ENCODE assay signal across 1 cellular context in the genomic region with DNA sequence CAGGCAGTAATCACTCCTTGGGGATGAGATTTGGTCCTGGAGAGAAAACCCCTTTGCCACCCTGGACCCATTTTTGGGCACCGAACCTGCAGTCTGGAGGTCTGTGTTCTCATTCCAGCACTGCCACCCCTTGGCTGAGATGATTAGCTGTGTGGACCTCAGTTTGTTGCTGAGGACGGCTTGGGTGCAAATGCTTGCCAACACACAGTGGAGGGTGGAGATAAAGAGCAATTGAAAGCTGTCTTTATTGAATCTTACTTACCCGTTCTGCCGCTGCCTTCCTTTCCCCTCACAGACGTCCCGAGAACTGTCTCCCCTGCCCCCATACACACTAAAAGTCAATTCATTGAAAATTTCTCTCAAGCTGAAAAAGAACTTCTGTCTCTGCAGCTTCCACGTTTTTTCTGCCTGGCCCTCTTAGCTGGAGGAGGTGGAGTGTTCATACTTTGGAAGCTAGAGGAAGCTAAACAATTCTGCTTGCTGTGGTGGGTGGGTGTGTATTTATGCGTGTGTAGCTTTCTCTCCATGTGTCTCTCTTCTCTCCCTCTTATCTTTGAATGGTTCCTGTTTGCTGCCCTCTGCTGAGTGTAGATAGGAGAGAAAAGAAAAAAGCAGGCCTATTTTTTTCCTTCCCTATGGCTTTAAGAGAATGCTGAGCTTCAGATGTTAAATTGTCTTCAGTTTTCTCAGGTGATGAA.
TF ChIP-seq lines count a peak whose summit lies in the region.

No MANE protein-coding gene starts in this region.

TF ChIP-seq in K562, 482 proteins besides CTCF, POLR2A, EP300 and RAD21 (continued from another document and continues in another):
- TF ChIP-seq ZBTB49 (CRISPR knock-in tag; IDR thresholded peaks at IDR 0.05; ENCODE audit: borderline replicate concordance) (no peak), ZNF165 (CRISPR knock-in tag; IDR thresholded peaks at IDR 0.05; ENCODE audit: borderline replicate concordance) (no peak), SRSF9 (IDR thresholded peaks at IDR 0.05; ENCODE audit: borderline replicate concordance, low read depth, low read length) (no peak), HOMEZ (CRISPR knock-in tag; IDR thresholded peaks at IDR 0.05) (no peak), ZNF551 (CRISPR knock-in tag; IDR thresholded peaks at IDR 0.05) (no peak), CEBPB (tag; IDR thresholded peaks at IDR 0.05) (no peak), ZNF717 (CRISPR knock-in tag; IDR thresholded peaks at IDR 0.05) (no peak), ZFX (CRISPR knock-in tag; IDR thresholded peaks at IDR 0.05) (no peak), PREB (CRISPR knock-in tag; IDR thresholded peaks at IDR 0.05) (no peak), ZNF23 (CRISPR knock-in tag; IDR thresholded peaks at IDR 0.05) (no peak), ELK1 (CRISPR knock-in tag; IDR thresholded peaks at IDR 0.05) (no peak), ZNF444 (CRISPR knock-in tag; IDR thresholded peaks at IDR 0.05) (no peak; the same call in 1 of the 2 replicates), ZZZ3 (IDR thresholded peaks at IDR 0.05) (no peak), MYC (IDR thresholded peaks at IDR 0.05; ENCODE audit: low read depth, low read length) (peak; percentile 88), MYC (CRISPR knock-in tag; IDR thresholded peaks at IDR 0.05; ENCODE audit: borderline replicate concordance, low read depth) (no peak), ZNF197 (CRISPR knock-in tag; IDR thresholded peaks at IDR 0.05; ENCODE audit: low read depth) (no peak), TBP (optimal IDR thresholded peaks at IDR 0.05; ENCODE audit: low read depth, low read length) (peak; percentile 51), ATF7 (IDR thresholded peaks at IDR 0.05) (no peak; the same call in 1 of the 2 replicates), KDM1A (IDR thresholded peaks at IDR 0.05) (peak; percentile 75 to 78), ZNF785 (CRISPR knock-in tag; IDR thresholded peaks at IDR 0.05) (no peak), CBX8 (IDR thresholded peaks at IDR 0.05; ENCODE audit: borderline replicate concordance, extremely low read depth, low read depth, low read length, poor library complexity, severe bottlenecking) (no peak), POU5F1 (IDR thresholded peaks at IDR 0.05; ENCODE audit: borderline replicate concordance, low read depth, low read length, partially characterized antibody) (no peak), PTTG1 (tag; IDR thresholded peaks at IDR 0.05; ENCODE audit: low read depth) (no peak), CTBP1 (IDR thresholded peaks at IDR 0.05; ENCODE audit: borderline replicate concordance) (no peak; the same call in 1 of the 2 replicates), CBFA2T3 (IDR thresholded peaks at IDR 0.05) (peak; percentile 96), BCLAF1 (IDR thresholded peaks at IDR 0.05; ENCODE audit: borderline replicate concordance in 1 of 2, control insufficient read depth in 1 of 2, low read depth in 2 of 2, low read length in 1 of 2) (no peak), ZFP1 (CRISPR knock-in tag; IDR thresholded peaks at IDR 0.05) (no peak), NELFE (IDR thresholded peaks at IDR 0.05; ENCODE audit: insufficient read depth, insufficient read length) (no peak), TFE3 (CRISPR knock-in tag; IDR thresholded peaks at IDR 0.05) (no peak), SAFB2 (IDR thresholded peaks at IDR 0.05; ENCODE audit: borderline replicate concordance, low read depth, low read length, severe bottlenecking) (no peak), FIP1L1 (IDR thresholded peaks at IDR 0.05; ENCODE audit: low read depth, low read length, poor library complexity, severe bottlenecking) (no peak)
- TF ChIP-seq, protein P1, sequence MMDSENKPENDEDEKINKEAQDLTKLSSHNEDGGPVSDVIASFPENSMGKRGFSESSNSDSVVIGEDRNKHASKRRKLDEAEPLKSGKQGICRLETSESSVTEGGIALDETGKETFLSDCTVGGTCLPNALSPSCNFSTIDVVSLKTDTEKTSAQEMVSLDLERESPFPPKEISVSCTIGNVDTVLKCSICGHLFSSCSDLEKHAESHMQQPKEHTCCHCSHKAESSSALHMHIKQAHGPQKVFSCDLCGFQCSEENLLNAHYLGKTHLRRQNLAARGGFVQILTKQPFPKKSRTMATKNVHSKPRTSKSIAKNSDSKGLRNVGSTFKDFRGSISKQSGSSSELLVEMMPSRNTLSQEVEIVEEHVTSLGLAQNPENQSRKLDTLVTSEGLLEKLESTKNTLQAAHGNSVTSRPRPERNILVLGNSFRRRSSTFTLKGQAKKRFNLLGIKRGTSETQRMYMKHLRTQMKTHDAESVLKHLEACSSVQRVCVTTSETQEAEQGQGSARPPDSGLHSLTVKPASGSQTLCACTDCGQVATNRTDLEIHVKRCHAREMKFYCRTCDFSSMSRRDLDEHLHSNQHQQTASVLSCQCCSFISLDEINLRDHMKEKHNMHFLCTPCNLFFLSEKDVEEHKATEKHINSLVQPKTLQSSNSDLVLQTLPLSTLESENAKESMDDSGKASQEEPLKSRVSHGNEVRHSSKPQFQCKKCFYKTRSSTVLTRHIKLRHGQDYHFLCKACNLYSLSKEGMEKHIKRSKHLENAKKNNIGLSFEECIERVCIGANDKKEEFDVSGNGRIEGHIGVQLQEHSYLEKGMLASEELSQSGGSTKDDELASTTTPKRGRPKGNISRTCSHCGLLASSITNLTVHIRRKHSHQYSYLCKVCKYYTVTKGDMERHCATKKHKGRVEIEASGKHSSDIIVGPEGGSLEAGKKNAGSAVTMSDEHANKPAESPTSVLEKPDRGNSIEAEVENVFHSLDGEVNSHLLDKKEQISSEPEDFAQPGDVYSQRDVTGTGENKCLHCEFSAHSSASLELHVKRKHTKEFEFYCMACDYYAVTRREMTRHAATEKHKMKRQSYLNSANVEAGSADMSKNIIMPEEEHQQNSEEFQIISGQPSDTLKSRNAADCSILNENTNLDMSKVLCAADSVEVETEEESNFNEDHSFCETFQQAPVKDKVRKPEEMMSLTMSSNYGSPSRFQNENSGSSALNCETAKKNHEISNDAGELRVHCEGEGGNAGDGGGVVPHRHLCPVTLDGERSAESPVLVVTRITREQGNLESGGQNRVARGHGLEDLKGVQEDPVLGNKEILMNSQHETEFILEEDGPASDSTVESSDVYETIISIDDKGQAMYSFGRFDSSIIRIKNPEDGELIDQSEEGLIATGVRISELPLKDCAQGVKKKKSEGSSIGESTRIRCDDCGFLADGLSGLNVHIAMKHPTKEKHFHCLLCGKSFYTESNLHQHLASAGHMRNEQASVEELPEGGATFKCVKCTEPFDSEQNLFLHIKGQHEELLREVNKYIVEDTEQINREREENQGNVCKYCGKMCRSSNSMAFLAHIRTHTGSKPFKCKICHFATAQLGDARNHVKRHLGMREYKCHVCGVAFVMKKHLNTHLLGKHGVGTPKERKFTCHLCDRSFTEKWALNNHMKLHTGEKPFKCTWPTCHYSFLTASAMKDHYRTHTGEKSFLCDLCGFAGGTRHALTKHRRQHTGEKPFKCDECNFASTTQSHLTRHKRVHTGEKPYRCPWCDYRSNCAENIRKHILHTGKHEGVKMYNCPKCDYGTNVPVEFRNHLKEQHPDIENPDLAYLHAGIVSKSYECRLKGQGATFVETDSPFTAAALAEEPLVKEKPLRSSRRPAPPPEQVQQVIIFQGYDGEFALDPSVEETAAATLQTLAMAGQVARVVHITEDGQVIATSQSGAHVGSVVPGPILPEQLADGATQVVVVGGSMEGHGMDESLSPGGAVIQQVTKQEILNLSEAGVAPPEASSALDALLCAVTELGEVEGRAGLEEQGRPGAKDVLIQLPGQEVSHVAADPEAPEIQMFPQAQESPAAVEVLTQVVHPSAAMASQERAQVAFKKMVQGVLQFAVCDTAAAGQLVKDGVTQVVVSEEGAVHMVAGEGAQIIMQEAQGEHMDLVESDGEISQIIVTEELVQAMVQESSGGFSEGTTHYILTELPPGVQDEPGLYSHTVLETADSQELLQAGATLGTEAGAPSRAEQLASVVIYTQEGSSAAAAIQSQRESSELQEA (IDR thresholded peaks at IDR 0.05; ENCODE audit: low read depth): no peak
- TF ChIP-seq, protein P2, sequence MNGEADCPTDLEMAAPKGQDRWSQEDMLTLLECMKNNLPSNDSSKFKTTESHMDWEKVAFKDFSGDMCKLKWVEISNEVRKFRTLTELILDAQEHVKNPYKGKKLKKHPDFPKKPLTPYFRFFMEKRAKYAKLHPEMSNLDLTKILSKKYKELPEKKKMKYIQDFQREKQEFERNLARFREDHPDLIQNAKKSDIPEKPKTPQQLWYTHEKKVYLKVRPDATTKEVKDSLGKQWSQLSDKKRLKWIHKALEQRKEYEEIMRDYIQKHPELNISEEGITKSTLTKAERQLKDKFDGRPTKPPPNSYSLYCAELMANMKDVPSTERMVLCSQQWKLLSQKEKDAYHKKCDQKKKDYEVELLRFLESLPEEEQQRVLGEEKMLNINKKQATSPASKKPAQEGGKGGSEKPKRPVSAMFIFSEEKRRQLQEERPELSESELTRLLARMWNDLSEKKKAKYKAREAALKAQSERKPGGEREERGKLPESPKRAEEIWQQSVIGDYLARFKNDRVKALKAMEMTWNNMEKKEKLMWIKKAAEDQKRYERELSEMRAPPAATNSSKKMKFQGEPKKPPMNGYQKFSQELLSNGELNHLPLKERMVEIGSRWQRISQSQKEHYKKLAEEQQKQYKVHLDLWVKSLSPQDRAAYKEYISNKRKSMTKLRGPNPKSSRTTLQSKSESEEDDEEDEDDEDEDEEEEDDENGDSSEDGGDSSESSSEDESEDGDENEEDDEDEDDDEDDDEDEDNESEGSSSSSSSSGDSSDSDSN (IDR thresholded peaks at IDR 0.05; ENCODE audit: borderline replicate concordance in 1 of 2, low read depth in 2 of 2, low read length in 2 of 2): 0 out of 4 replicates have a peak, but pooled peaks of 1 of the 2 experiments have one; percentile 25
